In genomic region chr9:82606761-82607382, GRCh38 we compare ENCODE assay signal across 8 cellular contexts.
A peak's percentile ranks its signal among the peaks of the same experiment; 100 is the strongest.
DNase-seq lines count a peak whose midpoint lies in the region; ATAC-seq and TF ChIP-seq lines count a peak whose summit lies in the region.

No MANE protein-coding gene starts in this region.

- DNase-seq in SIG-M5 treated with dmso at 0.1 percent for 504 hours (lab: John Stamatoyannopoulos, UW; ENCODE audit: unreplicated experiment) (peak; percentile 63), SIG-M5 (lab: John Stamatoyannopoulos, UW) (no peak), KG1 (lab: John Stamatoyannopoulos, UW) (peak; percentile 50), SJCRH30 (peak; percentile 68 to 89), fibroblast of peridontal ligament (ENCODE audit: extremely low read depth) (peak; percentile 91), neural progenitor cell (ENCODE audit: low spot score) (peak; percentile 77)
- no peak for DNase-seq in NK-92 treated with Interleukin-12 subunit alpha and Interleukin-12 subunit beta, amount 100 ng/mL, for 24 hours (lab: John Stamatoyannopoulos, UW)

- H3K4me1 Mint-ChIP-seq in neural progenitor cell = peaks cover 27% of the 10 kb centered on the region

- peaks cover 9% of the 10 kb centered on the region for H3K4me1 ChIP-seq in SJCRH30
- H3K4me1 ChIP-seq in neural progenitor cell = peaks cover 11% of the 10 kb centered on the region

- no peaks in the 10 kb centered on the region for H3K9me3 Mint-ChIP-seq in neural progenitor cell

- H3K4me3 ChIP-seq in SJCRH30 (no peak overlapping the region), neural progenitor cell (no peak overlapping the region)

- H3K4me3 Mint-ChIP-seq in neural progenitor cell = no peak overlapping the region

- H3K27ac ChIP-seq in SJCRH30 = no peak overlapping the region
- no peak overlapping the region for H3K27ac ChIP-seq in neural progenitor cell

- H3F3A ChIP-seq in neural progenitor cell (ENCODE audit: low read depth) = no peaks in the 10 kb centered on the region

- no peaks in the 10 kb centered on the region for H3K9me3 ChIP-seq in SJCRH30 (replicated peaks)
- H3K9me3 ChIP-seq in neural progenitor cell (ENCODE audit: low read depth) = no peaks in the 10 kb centered on the region

- H3K36me3 Mint-ChIP-seq in neural progenitor cell = no peaks in the 10 kb centered on the region

- H3K27ac Mint-ChIP-seq in neural progenitor cell = no peak overlapping the region

- TF ChIP-seq CTCF in neural progenitor cell (IDR thresholded peaks at IDR 0.05) = peak; percentile 76

- no peak for ATAC-seq in HG02763 (IDR thresholded peaks at IDR 0.05; ENCODE audit: unreplicated experiment)

- H3K4me2 ChIP-seq in neural progenitor cell = no peak overlapping the region

- H3K36me3 ChIP-seq in SJCRH30 (no peaks in the 10 kb centered on the region), neural progenitor cell (no peaks in the 10 kb centered on the region)

- no peaks in the 10 kb centered on the region for H4K20me1 ChIP-seq in neural progenitor cell (ENCODE audit: low read depth)

- no peak overlapping the region for H3K9ac ChIP-seq in neural progenitor cell

- no peaks in the 10 kb centered on the region for H3K27me3 ChIP-seq in SJCRH30
- no peaks in the 10 kb centered on the region for H3K27me3 ChIP-seq in neural progenitor cell

- no peaks in the 10 kb centered on the region for H3K79me2 ChIP-seq in neural progenitor cell (ENCODE audit: low read depth)

- H3K27me3 Mint-ChIP-seq in neural progenitor cell (ENCODE audit: insufficient read depth, low read depth) = peaks cover 3% of the 10 kb centered on the region

- peak overlapping the region; percentile 60 for H2AFZ ChIP-seq in neural progenitor cell (replicated peaks)

Comparison
In these comparisons a context has a peak if more than half of its experiments do, and no peak if none do; other contexts are left out.
1. DNase-seq: peak in SIG-M5 treated with dmso at 0.1 percent for 504 hours (single experiment), KG1 (single experiment), SJCRH30 (2 of 2), fibroblast of peridontal ligament (single experiment) and neural progenitor cell (single experiment); none in SIG-M5 (single experiment) and NK-92 treated with Interleukin-12 subunit alpha and Interleukin-12 subunit beta, amount 100 ng/mL, for 24 hours (single experiment).